Comparison of ENCODE assay signal across 4 cellular contexts in genomic region chr1:7429290-7429689, GRCh38.
TF ChIP-seq lines count a peak whose summit lies in the region.

No MANE protein-coding gene starts in this region.

TF ChIP-seq in HepG2, 621 proteins besides CTCF, POLR2A, EP300 and RAD21:
- no peak for TF ChIP-seq FOXK2 (IDR thresholded peaks at IDR 0.05)
- peak; percentile 97 for TF ChIP-seq CREB1 (IDR thresholded peaks at IDR 0.05)
- no peak for TF ChIP-seq CREB1 (CRISPR knock-in tag; IDR thresholded peaks at IDR 0.05)
- TF ChIP-seq ZNF567 (CRISPR knock-in tag; IDR thresholded peaks at IDR 0.05; ENCODE audit: borderline replicate concordance), result no peak
- 0 out of 2 replicates have a peak, but pooled peaks have one; percentile 27 for TF ChIP-seq ATF7 (IDR thresholded peaks at IDR 0.05)
- TF ChIP-seq ATF7 (CRISPR knock-in tag; IDR thresholded peaks at IDR 0.05), result no peak
- peak; percentile 15 for TF ChIP-seq PHB2 (IDR thresholded peaks at IDR 0.05; ENCODE audit: partially characterized antibody)

TF ChIP-seq in HEK293, 187 proteins besides CTCF, POLR2A, EP300 and RAD21 (continues in another document):
- TF ChIP-seq ZNF544 (tag by site-specific recombination; IDR thresholded peaks at IDR 0.05), result no peak
- no peak for TF ChIP-seq ZBTB17 (tag by site-specific recombination; IDR thresholded peaks at IDR 0.05)
- TF ChIP-seq MZF1 (tag by site-specific recombination; IDR thresholded peaks at IDR 0.05; ENCODE audit: borderline replicate concordance), result no peak
- TF ChIP-seq SCRT1 (tag by site-specific recombination; IDR thresholded peaks at IDR 0.05; ENCODE audit: borderline replicate concordance), result no peak
- no peak for TF ChIP-seq ZNF529 (tag by site-specific recombination; IDR thresholded peaks at IDR 0.05; ENCODE audit: insufficient replicate concordance)
- no peak for TF ChIP-seq YY2 (tag by site-specific recombination; IDR thresholded peaks at IDR 0.05)
- peak; percentile 50; the same call in 1 of the 2 replicates for TF ChIP-seq ZNF148 (tag by site-specific recombination; IDR thresholded peaks at IDR 0.05; ENCODE audit: borderline replicate concordance)
- TF ChIP-seq ZNF2 (tag by site-specific recombination; IDR thresholded peaks at IDR 0.05), result no peak
- no peak for TF ChIP-seq ZNF248 (tag by site-specific recombination; IDR thresholded peaks at IDR 0.05)
- no peak for TF ChIP-seq ZBTB10 (tag by site-specific recombination; IDR thresholded peaks at IDR 0.05)
- TF ChIP-seq ZNF211 (tag by site-specific recombination; IDR thresholded peaks at IDR 0.05; ENCODE audit: low read depth), result no peak
- TF ChIP-seq ZNF776 (tag by site-specific recombination; IDR thresholded peaks at IDR 0.05; ENCODE audit: borderline replicate concordance), result no peak
- no peak for TF ChIP-seq GLIS1 (tag by site-specific recombination; IDR thresholded peaks at IDR 0.05)
- TF ChIP-seq ZNF138 (tag by site-specific recombination; IDR thresholded peaks at IDR 0.05; ENCODE audit: borderline replicate concordance), result no peak
- TF ChIP-seq ZNF433 (tag by site-specific recombination; IDR thresholded peaks at IDR 0.05; ENCODE audit: low read depth), result no peak
- TF ChIP-seq ZNF747 (tag by site-specific recombination; IDR thresholded peaks at IDR 0.05), result 0 out of 2 replicates have a peak, but pooled peaks have one; percentile 65
- TF ChIP-seq ZSCAN16 (tag by site-specific recombination; IDR thresholded peaks at IDR 0.05), result no peak
- no peak for TF ChIP-seq ZNF132 (tag by site-specific recombination; IDR thresholded peaks at IDR 0.05; ENCODE audit: borderline replicate concordance)

TF ChIP-seq in GM12878, 131 proteins besides CTCF, POLR2A, EP300 and RAD21:
- no peak for TF ChIP-seq SIX5 (IDR thresholded peaks at IDR 0.05; ENCODE audit: low read depth, low read length, severe bottlenecking)
- no peak for TF ChIP-seq SMAD1 (IDR thresholded peaks at IDR 0.05; ENCODE audit: low read depth, partially characterized antibody)
- TF ChIP-seq STAT1 (conservative IDR thresholded peaks at IDR 0.05), result no peak
- no peak for TF ChIP-seq BRCA1 (IDR thresholded peaks at IDR 0.05; ENCODE audit: low read depth, low read length)
- TF ChIP-seq ZBTB4 (CRISPR knock-in tag; IDR thresholded peaks at IDR 0.05), result no peak
- TF ChIP-seq LARP7 (IDR thresholded peaks at IDR 0.05), result no peak
- no peak for TF ChIP-seq CREM (IDR thresholded peaks at IDR 0.05; ENCODE audit: low read depth)
- no peak for TF ChIP-seq ZNF687 (IDR thresholded peaks at IDR 0.05)
- no peak for TF ChIP-seq RELB (IDR thresholded peaks at IDR 0.05; ENCODE audit: low read depth)
- no peak for TF ChIP-seq ZNF274 (IDR thresholded peaks at IDR 0.05; ENCODE audit: insufficient read depth, insufficient read length)

TF ChIP-seq in H1, 55 proteins besides CTCF, POLR2A, EP300 and RAD21:
- TF ChIP-seq SIN3A (conservative IDR thresholded peaks at IDR 0.05 in 1 of 2, IDR thresholded peaks at IDR 0.05 in 1 of 2; ENCODE audit: low read depth in 1 of 2, low read length in 2 of 2) (no peak), HDAC2 (IDR thresholded peaks at IDR 0.05; ENCODE audit: borderline replicate concordance in 1 of 2, low read depth in 2 of 2, low read length in 2 of 2) (no peak), SIRT6 (IDR thresholded peaks at IDR 0.05; ENCODE audit: low read length) (no peak), TEAD4 (IDR thresholded peaks at IDR 0.05; ENCODE audit: low read depth, low read length) (no peak), GABPA (IDR thresholded peaks at IDR 0.05; ENCODE audit: borderline replicate concordance, insufficient read depth, low read length) (no peak), ASH2L (IDR thresholded peaks at IDR 0.05; ENCODE audit: low read length) (no peak), JUN (IDR thresholded peaks at IDR 0.05; ENCODE audit: low read depth, low read length) (no peak)
TF ChIP-seq in H1: peak in this region for 0.
